Comparison of ENCODE assay signal across 2 cellular contexts in genomic region chr10:70543911-70544310, GRCh38.
TF ChIP-seq lines count a peak whose summit lies in the region.

No MANE protein-coding gene starts in this region.

TF ChIP-seq in HEK293, 187 proteins besides CTCF, POLR2A, EP300 and RAD21 (continued from another document):
- no peak for TF ChIP-seq ZNF10 (tag by site-specific recombination; IDR thresholded peaks at IDR 0.05)

TF ChIP-seq in GM12878, 131 proteins besides CTCF, POLR2A, EP300 and RAD21 (continued from another document):
- no peak for TF ChIP-seq HSF1 (IDR thresholded peaks at IDR 0.05; ENCODE audit: low read depth, low read length)
- TF ChIP-seq CHD1 (IDR thresholded peaks at IDR 0.05; ENCODE audit: low read depth, low read length), result no peak
- TF ChIP-seq CREB1 (IDR thresholded peaks at IDR 0.05; ENCODE audit: low read depth), result no peak
- TF ChIP-seq, protein P1, sequence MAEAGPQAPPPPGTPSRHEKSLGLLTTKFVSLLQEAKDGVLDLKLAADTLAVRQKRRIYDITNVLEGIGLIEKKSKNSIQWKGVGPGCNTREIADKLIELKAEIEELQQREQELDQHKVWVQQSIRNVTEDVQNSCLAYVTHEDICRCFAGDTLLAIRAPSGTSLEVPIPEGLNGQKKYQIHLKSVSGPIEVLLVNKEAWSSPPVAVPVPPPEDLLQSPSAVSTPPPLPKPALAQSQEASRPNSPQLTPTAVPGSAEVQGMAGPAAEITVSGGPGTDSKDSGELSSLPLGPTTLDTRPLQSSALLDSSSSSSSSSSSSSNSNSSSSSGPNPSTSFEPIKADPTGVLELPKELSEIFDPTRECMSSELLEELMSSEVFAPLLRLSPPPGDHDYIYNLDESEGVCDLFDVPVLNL (IDR thresholded peaks at IDR 0.05; ENCODE audit: low read depth, low read length), result no peak
- TF ChIP-seq E4F1 (IDR thresholded peaks at IDR 0.05; ENCODE audit: borderline replicate concordance, partially characterized antibody), result no peak
- no peak for TF ChIP-seq MYC (IDR thresholded peaks at IDR 0.05; ENCODE audit: insufficient read depth, insufficient read length, insufficient replicate concordance, low read length, severe bottlenecking)
- TF ChIP-seq CHD4 (IDR thresholded peaks at IDR 0.05), result no peak
- no peak for TF ChIP-seq DPF2 (IDR thresholded peaks at IDR 0.05)
- no peak for TF ChIP-seq IKZF2 (IDR thresholded peaks at IDR 0.05)
- TF ChIP-seq SP1 (IDR thresholded peaks at IDR 0.05; ENCODE audit: low read depth, low read length), result no peak
- no peak for TF ChIP-seq SIN3A (IDR thresholded peaks at IDR 0.05; ENCODE audit: low read depth, low read length)
- TF ChIP-seq TBL1XR1 (IDR thresholded peaks at IDR 0.05; ENCODE audit: low read depth, low read length), result no peak
